Comparison of ENCODE assay signal across 19 cellular contexts in genomic region chr2:32841931-32842898, GRCh38.
DNase-seq lines count a peak whose midpoint lies in the region; TF ChIP-seq lines count a peak whose summit lies in the region.
"Had no signal": no experiment of that assay in that cellular context is flagged by ENCODE, and none has a peak within 500 bp of the region (broad histone marks: within the 10 kb centered on the region; RNA-seq: fewer than 3 reads in every experiment).

No MANE protein-coding gene starts in this region.

- TF ChIP-seq POLR2A in esophagus squamous epithelium (IDR thresholded peaks at IDR 0.05): no peak

- H3K4me1 ChIP-seq in cardiac muscle cell (ENCODE audit: low read depth): peaks cover under 1% of the 10 kb centered on the region
- H3K4me1 ChIP-seq in left ventricle myocardium inferior: peaks cover 22% of the 10 kb centered on the region
- H3K4me1 ChIP-seq in hepatocyte (ENCODE audit: insufficient read depth): peaks cover 6% of the 10 kb centered on the region
- H3K4me1 ChIP-seq in esophagus squamous epithelium: no peaks in the 10 kb centered on the region
- no peaks in the 10 kb centered on the region for H3K4me1 ChIP-seq in CD4-positive, alpha-beta memory T cell (ENCODE audit: insufficient read depth, low read length)
- H3K4me1 ChIP-seq: HAP-1 had no signal

- no peaks in the 10 kb centered on the region for H3K27me3 Mint-ChIP-seq in chondrocyte (ENCODE audit: low read depth)
- H3K27me3 Mint-ChIP-seq in CD4-positive, alpha-beta memory T cell: peaks cover 0 to 7% of the 10 kb centered on the region in 2 donors
- H3K27me3 Mint-ChIP-seq: B cell; CD8-positive, alpha-beta memory T cell had no signal

- intact Hi-C loops in left ventricle myocardium inferior (cut with micrococcal nuclease) (no loop called here), esophagus squamous epithelium (cut with DNase I) (no loop called here)
- intact Hi-C loops in CD4-positive, alpha-beta memory T cell (cut with micrococcal nuclease): no loop called here

- no peaks in the 10 kb centered on the region for H3K36me3 Mint-ChIP-seq in chondrocyte (ENCODE audit: low read depth)
- H3K36me3 Mint-ChIP-seq in CD4-positive, alpha-beta memory T cell: no peaks in the 10 kb centered on the region
- H3K36me3 Mint-ChIP-seq: CD8-positive, alpha-beta memory T cell had no signal

- WGBS in hepatocyte (ENCODE audit: low lambda C conversion rate, missing lambda C conversion rate): 81% methylated on average over 11 of the region's 11 CpGs
- WGBS in esophagus squamous epithelium, 2 donors: 67 to 70% methylated on average over 11 of the region's 11 CpGs

- H4K20me1 ChIP-seq in hepatocyte (ENCODE audit: insufficient read depth, poor library complexity, severe bottlenecking): no peaks in the 10 kb centered on the region
- H4K20me1 ChIP-seq: BLaER1 treated with 17β-estradiol and CSF1 and Interleukin-3, amounts not matched to agents 10 nM and 100 nM had no signal

- TF ChIP-seq CTCF in chondrocyte (IDR thresholded peaks at IDR 0.05): no peak
- TF ChIP-seq CTCF in cardiac muscle cell (IDR thresholded peaks at IDR 0.05; ENCODE audit: low read depth, low read length): no peak
- no peak for TF ChIP-seq CTCF in left ventricle myocardium inferior (IDR thresholded peaks at IDR 0.05; ENCODE audit: borderline replicate concordance)
- no peak for TF ChIP-seq CTCF in hepatocyte (IDR thresholded peaks at IDR 0.05; ENCODE audit: poor library complexity)
- no peak for TF ChIP-seq CTCF in esophagus squamous epithelium (IDR thresholded peaks at IDR 0.05)

- H3K4me1 Mint-ChIP-seq in chondrocyte (ENCODE audit: low read depth): peaks cover 15% of the 10 kb centered on the region
- no peaks in the 10 kb centered on the region for H3K4me1 Mint-ChIP-seq in CD4-positive, alpha-beta memory T cell
- H3K4me1 Mint-ChIP-seq: CD8-positive, alpha-beta memory T cell had no signal

- CTCF ChIA-PET in CD4-positive, alpha-beta memory T cell (lab: Charles Lee; ENCODE audit: partially characterized antibody): no interaction called here

- DNase-seq in chondrocyte (ENCODE audit: low spot score) (no peak), cardiac muscle cell (ENCODE audit: low read depth in 1 of 2, low spot score in 1 of 2) (no peak), left ventricle myocardium inferior (no peak), hepatocyte (ENCODE audit: low spot score) (no peak), SW 1271 (lab: John Stamatoyannopoulos, UW) (no peak), esophagus squamous epithelium (lab: John Stamatoyannopoulos, UW) (no peak)
- no peak for DNase-seq in CD4-positive, alpha-beta memory T cell
- DNase-seq: CD8-positive, alpha-beta memory T cell; COR-L47; DMS 273 treated with DMSO at 0.1 percent for 48 hours; DMS53; DND-41; EL; GM23248 had no signal

- H3K9me3 Mint-ChIP-seq in chondrocyte (ENCODE audit: low read depth): peaks cover 6% of the 10 kb centered on the region
- H3K9me3 Mint-ChIP-seq in CD4-positive, alpha-beta memory T cell: peaks cover 0 to 5% (median under 1%) of the 10 kb centered on the region in 8 donors
- H3K9me3 Mint-ChIP-seq: CD8-positive, alpha-beta memory T cell had no signal

- H3K9me3 ChIP-seq in cardiac muscle cell (ENCODE audit: low read depth) (no peaks in the 10 kb centered on the region), left ventricle myocardium inferior (replicated peaks) (no peaks in the 10 kb centered on the region), hepatocyte (ENCODE audit: low read depth) (no peaks in the 10 kb centered on the region), esophagus squamous epithelium (no peaks in the 10 kb centered on the region)
- no peaks in the 10 kb centered on the region for H3K9me3 ChIP-seq in CD4-positive, alpha-beta memory T cell (ENCODE audit: control insufficient read depth in 1 of 2, low read length in 2 of 2)

- H2AFZ ChIP-seq in hepatocyte: no peak overlapping the region
- H2AFZ ChIP-seq: GM23248 had no signal

- H3K4me2 ChIP-seq in hepatocyte: no peak overlapping the region
- H3K4me2 ChIP-seq: BLaER1 treated with 17β-estradiol and CSF1 and Interleukin-3, amounts not matched to agents 10 nM and 100 nM had no signal

- H3K4me3 Mint-ChIP-seq in chondrocyte (ENCODE audit: unreplicated experiment): no peak overlapping the region
- H3K4me3 Mint-ChIP-seq in CD4-positive, alpha-beta memory T cell: no peak overlapping the region
- H3K4me3 Mint-ChIP-seq: B cell had no signal

- peak overlapping the region; percentile 28 for H3K27ac Mint-ChIP-seq in chondrocyte (ENCODE audit: unreplicated experiment)
- no peak overlapping the region for H3K27ac Mint-ChIP-seq in CD4-positive, alpha-beta memory T cell
- H3K27ac Mint-ChIP-seq: B cell had no signal

- H3K4me3 ChIP-seq in cardiac muscle cell (no peak overlapping the region), left ventricle myocardium inferior (no peak overlapping the region), hepatocyte (no peak overlapping the region), esophagus squamous epithelium (no peak overlapping the region)
- H3K4me3 ChIP-seq in CD4-positive, alpha-beta memory T cell (ENCODE audit: low read length in 2 of 2): no peak overlapping the region
- H3K4me3 ChIP-seq: BLaER1 treated with 17β-estradiol and CSF1 and Interleukin-3, amounts not matched to agents 10 nM and 100 nM; GM12878; GM23248; HAP-1 had no signal

- H3K79me2 ChIP-seq in hepatocyte: no peaks in the 10 kb centered on the region

- H3K9me2 ChIP-seq in hepatocyte (replicated peaks; ENCODE audit: insufficient read depth): no peaks in the 10 kb centered on the region

- H3K36me3 ChIP-seq in cardiac muscle cell: no peaks in the 10 kb centered on the region
- no peaks in the 10 kb centered on the region for H3K36me3 ChIP-seq in left ventricle myocardium inferior
- no peaks in the 10 kb centered on the region for H3K36me3 ChIP-seq in hepatocyte (replicated peaks; ENCODE audit: insufficient read depth, low read depth)
- no peaks in the 10 kb centered on the region for H3K36me3 ChIP-seq in esophagus squamous epithelium
- no peaks in the 10 kb centered on the region for H3K36me3 ChIP-seq in CD4-positive, alpha-beta memory T cell (ENCODE audit: insufficient read depth, low read length)
- H3K36me3 ChIP-seq: BLaER1 treated with 17β-estradiol and CSF1 and Interleukin-3, amounts not matched to agents 10 nM and 100 nM; HAP-1 had no signal

- H3K27me3 ChIP-seq in cardiac muscle cell (no peaks in the 10 kb centered on the region), left ventricle myocardium inferior (ENCODE audit: low read depth) (no peaks in the 10 kb centered on the region), hepatocyte (no peaks in the 10 kb centered on the region), esophagus squamous epithelium (no peaks in the 10 kb centered on the region)
- no peaks in the 10 kb centered on the region for H3K27me3 ChIP-seq in CD4-positive, alpha-beta memory T cell (ENCODE audit: insufficient read depth, low read length)
- H3K27me3 ChIP-seq: BLaER1 treated with 17β-estradiol and CSF1 and Interleukin-3, amounts not matched to agents 10 nM and 100 nM had no signal

- H3K27ac ChIP-seq in cardiac muscle cell (peak overlapping the region; percentile 28), left ventricle myocardium inferior (replicated peaks) (peak overlapping the region; percentile 67), hepatocyte (peak overlapping the region; percentile 17), esophagus squamous epithelium (no peak overlapping the region)
- no peak overlapping the region for H3K27ac ChIP-seq in CD4-positive, alpha-beta memory T cell (ENCODE audit: low read depth, low read length)
- H3K27ac ChIP-seq: BLaER1 treated with 17β-estradiol and CSF1 and Interleukin-3, amounts not matched to agents 10 nM and 100 nM; GM23248; HL-60 had no signal

- POLR2A ChIA-PET in CD4-positive, alpha-beta memory T cell (lab: Charles Lee; ENCODE audit: partially characterized antibody): no interaction called here

Comparison
In these comparisons a context has a peak if more than half of its experiments do, and no peak if none do; other contexts are left out.
1. H3K27ac ChIP-seq: peak in cardiac muscle cell (single experiment), left ventricle myocardium inferior (single experiment) and hepatocyte (single experiment); none in esophagus squamous epithelium (0 of 4) and CD4-positive, alpha-beta memory T cell (single experiment).